In genomic region chr1:120665250-120665577, GRCh38 we compare ENCODE assay signal across 8 cellular contexts. TPM values are rescaled to one million over a fixed set of nuclear protein-coding genes. Genes with fewer than 3 reads are reported as not detected.
DNase-seq lines count a peak whose midpoint lies in the region; ATAC-seq and TF ChIP-seq lines count a peak whose summit lies in the region.
"Not testable (repeated sequence)": the region's sequence is repeated elsewhere in the genome, so short reads cannot be mapped to it uniquely, and the experiment has no call there.

No MANE protein-coding gene starts in this region.

- peak; percentile 73 for ATAC-seq in GM21576 (IDR thresholded peaks at IDR 0.05; ENCODE audit: unreplicated experiment)
- ATAC-seq in left cardiac atrium, result peak; percentile 99 to 100
- ATAC-seq in stimulated activated memory B cell treated with anti-CD40 and anti-IgM and Interleukin-4, amounts not matched to agents 10 μg/mL and 1 μg/mL and 100 μg/mL, for 72 hours, result peak; percentile 98

- intact Hi-C loops in CD14-positive monocyte (cut with micrococcal nuclease); MCF 10A (cut with micrococcal nuclease); left cardiac atrium (cut with DNase I): not testable (repeated sequence)

- peak overlapping the region; percentile 47; the same call in 1 of the 2 replicates for H3K4me3 ChIP-seq in OCI-LY3 (ENCODE audit: low read length)
- peak overlapping the region; percentile 43 for H3K4me3 ChIP-seq in neural progenitor cell

- not testable (repeated sequence) for H4K20me1 ChIP-seq in OCI-LY3 (ENCODE audit: insufficient read depth, low read length); neural progenitor cell (ENCODE audit: low read depth)

- not testable (repeated sequence) for H3K27me3 Mint-ChIP-seq in CD14-positive monocyte (ENCODE audit: low read depth in 3 of 3); MCF 10A (ENCODE audit: insufficient read depth, unreplicated experiment); neural progenitor cell (ENCODE audit: insufficient read depth, low read depth); stimulated activated memory B cell treated with anti-CD40 and anti-IgM and Interleukin-4, amounts not matched to agents 10 μg/mL and 1 μg/mL and 100 μg/mL, for 72 hours

- POLR2A ChIA-PET in MCF 10A (lab: Yijun Ruan, JAX), result not testable (repeated sequence)

- not testable (repeated sequence) for H3K79me2 ChIP-seq in OCI-LY3 (ENCODE audit: low read length); neural progenitor cell (ENCODE audit: low read depth)

- not testable (repeated sequence) for H3K27ac ChIP-seq in OCI-LY3 (ENCODE audit: low read length); neural progenitor cell

- CTCF ChIA-PET in MCF 10A (lab: Yijun Ruan, JAX), result not testable (repeated sequence)

- not testable (repeated sequence) for H3K27me3 ChIP-seq in OCI-LY3 (ENCODE audit: low read depth, low read length); neural progenitor cell

- not testable (repeated sequence) for H3F3A ChIP-seq in neural progenitor cell (ENCODE audit: low read depth)

- not testable (repeated sequence) for TF ChIP-seq CTCF in CD14-positive monocyte (IDR thresholded peaks at IDR 0.05); OCI-LY3 (IDR thresholded peaks at IDR 0.05; ENCODE audit: low read depth, low read length); MCF 10A (IDR thresholded peaks at IDR 0.05; ENCODE audit: unreplicated experiment); neural progenitor cell (IDR thresholded peaks at IDR 0.05)

- H3K4me3 Mint-ChIP-seq in CD14-positive monocyte, result peak overlapping the region; percentile 92 to 95
- peak overlapping the region; percentile 71 for H3K4me3 Mint-ChIP-seq in MCF 10A (ENCODE audit: unreplicated experiment)
- peak overlapping the region; percentile 83 for H3K4me3 Mint-ChIP-seq in neural progenitor cell
- H3K4me3 Mint-ChIP-seq in stimulated activated memory B cell treated with anti-CD40 and anti-IgM and Interleukin-4, amounts not matched to agents 10 μg/mL and 1 μg/mL and 100 μg/mL, for 72 hours, result peak overlapping the region; percentile 88

- DNase-seq in CD14-positive monocyte (ENCODE audit: low spot score) (peak; percentile 34), activated T-cell treated with anti-CD3 and anti-CD28 coated beads for 48 hours (ENCODE audit: low read depth) (peak; percentile 0), left cardiac atrium (peak; percentile 21)
- DNase-seq in MCF 10A (ENCODE audit: unreplicated experiment); neural progenitor cell (ENCODE audit: low spot score): not testable (repeated sequence)

- not testable (repeated sequence) for H3K9me3 Mint-ChIP-seq in CD14-positive monocyte; MCF 10A (ENCODE audit: unreplicated experiment); neural progenitor cell; stimulated activated memory B cell treated with anti-CD40 and anti-IgM and Interleukin-4, amounts not matched to agents 10 μg/mL and 1 μg/mL and 100 μg/mL, for 72 hours

- not testable (repeated sequence) for BruUV-seq in MCF 10A (replicated peaks; lab: Mats Ljungman, UMichigan)

- H3K9me3 ChIP-seq in OCI-LY3 (ENCODE audit: insufficient read depth, low read length); neural progenitor cell (ENCODE audit: low read depth): not testable (repeated sequence)

- not testable (repeated sequence) for H3K36me3 Mint-ChIP-seq in CD14-positive monocyte; MCF 10A (ENCODE audit: insufficient read depth, unreplicated experiment); neural progenitor cell; stimulated activated memory B cell treated with anti-CD40 and anti-IgM and Interleukin-4, amounts not matched to agents 10 μg/mL and 1 μg/mL and 100 μg/mL, for 72 hours

- H3K4me2 ChIP-seq in OCI-LY3 (ENCODE audit: low read length) (peak overlapping the region; percentile 34; the same call in 1 of the 2 replicates), neural progenitor cell (peak overlapping the region; percentile 73)

- not testable (repeated sequence) for H3K4me1 ChIP-seq in OCI-LY3 (ENCODE audit: low read length); neural progenitor cell

- H2AFZ ChIP-seq in OCI-LY3 (ENCODE audit: low read depth, low read length); neural progenitor cell (replicated peaks): not testable (repeated sequence)

- H3K36me3 ChIP-seq in OCI-LY3 (replicated peaks; ENCODE audit: low read depth, low read length); neural progenitor cell: not testable (repeated sequence)

- not testable (repeated sequence) for H3K4me1 Mint-ChIP-seq in CD14-positive monocyte; MCF 10A (ENCODE audit: insufficient read depth, unreplicated experiment); neural progenitor cell; stimulated activated memory B cell treated with anti-CD40 and anti-IgM and Interleukin-4, amounts not matched to agents 10 μg/mL and 1 μg/mL and 100 μg/mL, for 72 hours

- H3K27ac Mint-ChIP-seq in CD14-positive monocyte, result peak overlapping the region in 5 of 7 donors; percentile 61 to 87 (median 76)
- not testable (repeated sequence) for H3K27ac Mint-ChIP-seq in MCF 10A (ENCODE audit: low read depth, unreplicated experiment); neural progenitor cell; stimulated activated memory B cell treated with anti-CD40 and anti-IgM and Interleukin-4, amounts not matched to agents 10 μg/mL and 1 μg/mL and 100 μg/mL, for 72 hours

- H3K9ac ChIP-seq in OCI-LY3 (ENCODE audit: low read length); neural progenitor cell: not testable (repeated sequence)

RNA-seq across cellular contexts. Expression of gene NBPF26, which starts 58.5 kb away (rescaled TPM):
- polyA plus RNA-seq in CD14-positive monocyte, result 1 to 10 TPM; 6.0 to 8.5 TPM
- 17.9 and 19.1 TPM in 2 replicates for total RNA-seq in MCF 10A (2022)
- total RNA-seq in left cardiac atrium, result 10 to 100 TPM in 1 of 2 donors, under 1 TPM in 1; 0.91 to 13.2 TPM
- total RNA-seq in neural progenitor cell (ENCODE audit: low replicate concordance), result 14.5 and 25.1 TPM in 2 replicates
